Comparison of ENCODE assay signal across 2 cellular contexts in genomic region chr6:158813032-158813431, GRCh38.
A peak's percentile ranks its signal among the peaks of the same experiment; 100 is the strongest.
TF ChIP-seq lines count a peak whose summit lies in the region.

No MANE protein-coding gene starts in this region.

TF ChIP-seq in K562, 482 proteins besides CTCF, POLR2A, EP300 and RAD21 (continued from another document):
- TF ChIP-seq BRF2 (IDR thresholded peaks at IDR 0.05; ENCODE audit: borderline replicate concordance, insufficient read depth, insufficient read length) (no peak), MED1 (CRISPR knock-in tag; IDR thresholded peaks at IDR 0.05; ENCODE audit: borderline replicate concordance) (no peak), ARID1B (IDR thresholded peaks at IDR 0.05) (no peak), CGGBP1 (CRISPR knock-in tag; IDR thresholded peaks at IDR 0.05) (no peak), HDAC1 (IDR thresholded peaks at IDR 0.05) (peak in 1 of 2 experiments; percentile 14; a peak in 1 of 4 replicates), NFRKB (IDR thresholded peaks at IDR 0.05; ENCODE audit: low read depth) (no peak), GTF2E2 (tag; IDR thresholded peaks at IDR 0.05) (no peak)
TF ChIP-seq in K562: peak in this region for 4.

TF ChIP-seq in HEK293T, 16 proteins besides CTCF, POLR2A, EP300 and RAD21 (continued from another document):
- TF ChIP-seq PKNOX1 (IDR thresholded peaks at IDR 0.05) (no peak), FOXK2 (IDR thresholded peaks at IDR 0.05) (no peak), NFRKB (IDR thresholded peaks at IDR 0.05) (no peak), BHLHE40 (IDR thresholded peaks at IDR 0.05; ENCODE audit: borderline replicate concordance) (no peak)
TF ChIP-seq in HEK293T: peak in this region for 0.
